Comparison of ENCODE assay signal across 37 cellular contexts in genomic region chr11:71063129-71063528, GRCh38.
"Had no signal": no experiment of that assay in that cellular context is flagged by ENCODE, and none has a peak within 500 bp of the region (broad histone marks: within the 10 kb centered on the region; RNA-seq: fewer than 3 reads in every experiment).

No MANE protein-coding gene starts in this region.

- H3K9me3 ChIP-seq: ascending aorta had no signal

- H3K27ac ChIP-seq: ascending aorta, cardiac muscle cell, VCaP had no signal

- DNase-seq: activated CD4-positive, alpha-beta memory T cell treated with anti-CD3 and anti-CD28 coated beads, Interleukin-2, amount 10 ng/mL, durations not matched to agents 7 days and 5 days; activated CD4-positive, alpha-beta T cell treated with anti-CD3 and anti-CD28 coated beads for 1 hour; activated CD4-positive, alpha-beta T cell treated with anti-CD3 and anti-CD28 coated beads for 36 hours; activated CD4-positive, alpha-beta T cell treated with anti-CD3 and anti-CD28 coated beads for 48 hours; activated CD4-positive, alpha-beta T cell treated with anti-CD3 and anti-CD28 coated beads, Interleukin-2, amount 10 ng/mL, durations not matched to agents 7 days and 5 days; activated CD4-positive, alpha-beta T cell treated with anti-CD3 and anti-CD28 coated beads, Interleukin-2, amount 50 U/mL, for 48 hours; activated CD4-positive, CD25-positive, alpha-beta regulatory T cell; activated CD8-positive, alpha-beta memory T cell treated with anti-CD3 and anti-CD28 coated beads for 24 hours; activated CD8-positive, alpha-beta memory T cell treated with anti-CD3 and anti-CD28 coated beads, Interleukin-2, amount 10 ng/mL, durations not matched to agents 7 days and 5 days; activated CD8-positive, alpha-beta memory T cell treated with anti-CD3 and anti-CD28 coated beads, Interleukin-2, amount 50 U/mL, for 48 hours; activated CD8-positive, alpha-beta T cell treated with anti-CD3 and anti-CD28 coated beads, Interleukin-2, amount 10 ng/mL, durations not matched to agents 7 days and 5 days; activated effector memory CD4-positive, alpha-beta T cell treated with Interleukin-2 at 50 U/mL for 16 hours; activated gamma-delta T cell; activated naive CD4-positive, alpha-beta T cell treated with anti-CD3 and anti-CD28 coated beads, Interleukin-2, amount 10 ng/mL, durations not matched to agents 7 days and 5 days; activated naive CD4-positive, alpha-beta T cell treated with Interleukin-2 at 50 U/mL for 16 hours; activated naive CD8-positive, alpha-beta T cell treated with anti-CD3 and anti-CD28 coated beads, Interleukin-2, amount 10 ng/mL, durations not matched to agents 7 days and 5 days; activated naive CD8-positive, alpha-beta T cell treated with anti-CD3 and anti-CD28 coated beads, Interleukin-2, amount 50 U/mL, for 24 hours; activated T-cell treated with anti-CD3 and anti-CD28 coated beads, Interleukin-2, amount 50 U/mL, for 24 hours; activated T-cell treated with anti-CD3 and anti-CD28 coated beads, Interleukin-2, amount 50 U/mL, for 48 hours; amygdala; anterior cingulate cortex; caudate nucleus; cerebellar nuclear complex; T-cell; T-helper 2 cell; T-helper 9 cell had no signal

- H3K27me3 Mint-ChIP-seq: activated CD4-positive, alpha-beta memory T cell treated with anti-CD3 and anti-CD28 coated beads, Interleukin-2, amount 10 ng/mL, durations not matched to agents 7 days and 5 days; activated CD8-positive, alpha-beta memory T cell treated with anti-CD3 and anti-CD28 coated beads, Interleukin-2, amount 10 ng/mL, durations not matched to agents 7 days and 5 days had no signal

- H3K9me3 Mint-ChIP-seq: activated CD4-positive, alpha-beta T cell treated with anti-CD3 and anti-CD28 coated beads, Interleukin-2, amount 10 ng/mL, durations not matched to agents 7 days and 5 days; activated naive CD4-positive, alpha-beta T cell treated with anti-CD3 and anti-CD28 coated beads, Interleukin-2, amount 10 ng/mL, durations not matched to agents 7 days and 5 days; activated naive CD4-positive, alpha-beta T cell treated with anti-CD3 and anti-CD28 coated beads, Interleukin-2, amount 50 U/mL, for 24 hours; activated naive CD8-positive, alpha-beta T cell treated with anti-CD3 and anti-CD28 coated beads, Interleukin-2, amount 10 ng/mL, durations not matched to agents 7 days and 5 days; activated naive CD8-positive, alpha-beta T cell treated with anti-CD3 and anti-CD28 coated beads, Interleukin-2, amount 50 U/mL, for 24 hours; activated T-cell treated with anti-CD3 and anti-CD28 coated beads, Interleukin-2, amount 50 U/mL, for 24 hours; activated T-helper 2 cell treated with anti-CD3 and anti-CD28 coated beads, Interferon-gamma antibody, Interleukin-2, Interleukin-4, amounts not matched to agents 10 μg/mL and 5 μg/mL and 100 μg/mL, durations not matched to agents 14 hours and 24 hours and 36 hours; brain; central memory CD8-positive, alpha-beta T cell; T-cell; T-helper 1 cell treated with Interleukin-12 subunit alpha and Interleukin-12 subunit beta and Interleukin-4 antibody, amounts not matched to agents 30 μg/mL and 1 μg/mL, for 36 hours; T-helper 2 cell treated with Interferon-gamma antibody and Interleukin-4, amounts not matched to agents 5 μg/mL and 100 μg/mL, for 36 hours had no signal

- H3K4me1 Mint-ChIP-seq: activated CD4-positive, alpha-beta memory T cell treated with anti-CD3 and anti-CD28 coated beads, Interleukin-2, amount 10 ng/mL, durations not matched to agents 7 days and 5 days; activated CD4-positive, alpha-beta T cell treated with anti-CD3 and anti-CD28 coated beads for 36 hours; activated CD4-positive, alpha-beta T cell treated with anti-CD3 and anti-CD28 coated beads, Interleukin-2, amount 10 ng/mL, durations not matched to agents 7 days and 5 days; activated CD8-positive, alpha-beta memory T cell treated with anti-CD3 and anti-CD28 coated beads, Interleukin-2, amount 10 ng/mL, durations not matched to agents 7 days and 5 days; activated naive CD4-positive, alpha-beta T cell treated with anti-CD3 and anti-CD28 coated beads, Interleukin-2, amount 10 ng/mL, durations not matched to agents 7 days and 5 days; activated naive CD4-positive, alpha-beta T cell treated with anti-CD3 and anti-CD28 coated beads, Interleukin-2, amount 50 U/mL, for 24 hours; activated naive CD8-positive, alpha-beta T cell treated with anti-CD3 and anti-CD28 coated beads, Interleukin-2, amount 10 ng/mL, durations not matched to agents 7 days and 5 days; activated naive CD8-positive, alpha-beta T cell treated with anti-CD3 and anti-CD28 coated beads, Interleukin-2, amount 50 U/mL, for 24 hours; central memory CD8-positive, alpha-beta T cell; T-cell had no signal

- H3K4me1 ChIP-seq: ascending aorta had no signal

- H3K27me3 ChIP-seq: ascending aorta, cardiac muscle cell had no signal

- H3K27ac Mint-ChIP-seq: activated CD4-positive, alpha-beta memory T cell treated with anti-CD3 and anti-CD28 coated beads, Interleukin-2, amount 10 ng/mL, durations not matched to agents 7 days and 5 days; activated CD4-positive, alpha-beta T cell treated with anti-CD3 and anti-CD28 coated beads for 36 hours; activated CD4-positive, alpha-beta T cell treated with anti-CD3 and anti-CD28 coated beads, Interleukin-2, amount 10 ng/mL, durations not matched to agents 7 days and 5 days; activated CD8-positive, alpha-beta memory T cell treated with anti-CD3 and anti-CD28 coated beads, Interleukin-2, amount 10 ng/mL, durations not matched to agents 7 days and 5 days; activated CD8-positive, alpha-beta T cell treated with anti-CD3 and anti-CD28 coated beads, Interleukin-2, amount 10 ng/mL, durations not matched to agents 7 days and 5 days; activated naive CD4-positive, alpha-beta T cell treated with anti-CD3 and anti-CD28 coated beads, Interleukin-2, amount 10 ng/mL, durations not matched to agents 7 days and 5 days; activated naive CD4-positive, alpha-beta T cell treated with anti-CD3 and anti-CD28 coated beads, Interleukin-2, amount 50 U/mL, for 24 hours; activated naive CD8-positive, alpha-beta T cell; activated naive CD8-positive, alpha-beta T cell treated with anti-CD3 and anti-CD28 coated beads, Interleukin-2, amount 10 ng/mL, durations not matched to agents 7 days and 5 days; activated naive CD8-positive, alpha-beta T cell treated with anti-CD3 and anti-CD28 coated beads, Interleukin-2, amount 50 U/mL, for 24 hours; activated T-cell treated with anti-CD3 and anti-CD28 coated beads, Interleukin-2, amount 50 U/mL, for 24 hours; activated T-helper 2 cell treated with anti-CD3 and anti-CD28 coated beads, Interferon-gamma antibody, Interleukin-2, Interleukin-4, amounts not matched to agents 10 μg/mL and 5 μg/mL and 100 μg/mL, durations not matched to agents 14 hours and 24 hours and 36 hours; T-cell; T-helper 1 cell treated with Interleukin-12 subunit alpha and Interleukin-12 subunit beta and Interleukin-4 antibody, amounts not matched to agents 30 μg/mL and 1 μg/mL, for 36 hours; T-helper 2 cell treated with Interferon-gamma antibody and Interleukin-4, amounts not matched to agents 5 μg/mL and 100 μg/mL, for 36 hours had no signal

- H3K36me3 Mint-ChIP-seq: activated CD8-positive, alpha-beta memory T cell treated with anti-CD3 and anti-CD28 coated beads, Interleukin-2, amount 10 ng/mL, durations not matched to agents 7 days and 5 days; activated naive CD4-positive, alpha-beta T cell treated with anti-CD3 and anti-CD28 coated beads, Interleukin-2, amount 10 ng/mL, durations not matched to agents 7 days and 5 days; activated naive CD4-positive, alpha-beta T cell treated with anti-CD3 and anti-CD28 coated beads, Interleukin-2, amount 50 U/mL, for 24 hours; activated naive CD8-positive, alpha-beta T cell; activated naive CD8-positive, alpha-beta T cell treated with anti-CD3 and anti-CD28 coated beads, Interleukin-2, amount 10 ng/mL, durations not matched to agents 7 days and 5 days; brain; T-cell had no signal

- ATAC-seq: activated CD4-positive, alpha-beta T cell treated with anti-CD3 and anti-CD28 coated beads for 36 hours; activated CD4-positive, CD25-positive, alpha-beta regulatory T cell treated with anti-CD3 and anti-CD28 coated beads, Interleukin-2, amount 50 U/mL, for 24 hours; activated CD8-positive, alpha-beta memory T cell treated with anti-CD3 and anti-CD28 coated beads, Interleukin-2, amount 10 ng/mL, durations not matched to agents 7 days and 5 days; activated CD8-positive, alpha-beta T cell treated with anti-CD3 and anti-CD28 coated beads, Interleukin-2, amount 10 ng/mL, durations not matched to agents 7 days and 5 days; activated naive CD8-positive, alpha-beta T cell treated with anti-CD3 and anti-CD28 coated beads, Interleukin-2, amount 50 U/mL, for 24 hours; T-cell had no signal

- H3K4me3 Mint-ChIP-seq: activated CD4-positive, alpha-beta memory T cell treated with anti-CD3 and anti-CD28 coated beads, Interleukin-2, amount 10 ng/mL, durations not matched to agents 7 days and 5 days; activated CD4-positive, alpha-beta T cell treated with anti-CD3 and anti-CD28 coated beads for 36 hours; activated CD4-positive, alpha-beta T cell treated with anti-CD3 and anti-CD28 coated beads, Interleukin-2, amount 10 ng/mL, durations not matched to agents 7 days and 5 days; activated CD8-positive, alpha-beta memory T cell treated with anti-CD3 and anti-CD28 coated beads, Interleukin-2, amount 10 ng/mL, durations not matched to agents 7 days and 5 days; activated CD8-positive, alpha-beta T cell treated with anti-CD3 and anti-CD28 coated beads, Interleukin-2, amount 10 ng/mL, durations not matched to agents 7 days and 5 days; activated naive CD4-positive, alpha-beta T cell treated with anti-CD3 and anti-CD28 coated beads, Interleukin-2, amount 10 ng/mL, durations not matched to agents 7 days and 5 days; activated naive CD4-positive, alpha-beta T cell treated with anti-CD3 and anti-CD28 coated beads, Interleukin-2, amount 50 U/mL, for 24 hours; activated naive CD8-positive, alpha-beta T cell; activated naive CD8-positive, alpha-beta T cell treated with anti-CD3 and anti-CD28 coated beads, Interleukin-2, amount 10 ng/mL, durations not matched to agents 7 days and 5 days; activated naive CD8-positive, alpha-beta T cell treated with anti-CD3 and anti-CD28 coated beads, Interleukin-2, amount 50 U/mL, for 24 hours; activated T-cell treated with anti-CD3 and anti-CD28 coated beads, Interleukin-2, amount 50 U/mL, for 24 hours; brain; central memory CD8-positive, alpha-beta T cell; T-cell; T-helper 1 cell treated with Interleukin-12 subunit alpha and Interleukin-12 subunit beta and Interleukin-4 antibody, amounts not matched to agents 30 μg/mL and 1 μg/mL, for 36 hours; T-helper 2 cell treated with Interferon-gamma antibody and Interleukin-4, amounts not matched to agents 5 μg/mL and 100 μg/mL, for 36 hours had no signal

- H3K36me3 ChIP-seq: ascending aorta, cardiac muscle cell had no signal

- H3K4me3 ChIP-seq: ascending aorta, cardiac muscle cell had no signal
